2 cellular contexts compared by ENCODE assay signal in the genomic region with DNA sequence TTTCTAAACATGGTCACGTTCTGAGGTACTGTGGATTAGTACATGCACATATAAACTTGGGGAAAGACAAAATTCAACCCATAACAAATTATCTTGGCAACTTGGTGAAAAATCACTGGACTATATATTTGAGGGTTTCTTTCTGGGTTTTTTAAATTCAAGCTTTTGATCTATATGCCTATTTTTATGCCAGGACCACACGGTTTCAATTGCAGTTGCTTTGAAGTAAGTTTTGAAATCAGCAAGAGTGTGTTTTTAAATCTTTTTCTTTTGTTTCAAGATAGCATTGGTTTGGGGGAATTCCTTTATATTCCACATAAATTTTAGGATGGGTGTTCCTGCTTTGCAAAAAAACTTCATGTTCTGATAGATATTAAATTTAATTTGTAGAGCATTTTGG.
TF ChIP-seq lines count a peak whose summit lies in the region.

No MANE protein-coding gene starts in this region.

TF ChIP-seq in GM12878, 131 proteins besides CTCF, POLR2A, EP300 and RAD21 (continued from another document):
- no peak for TF ChIP-seq NR2C1 (IDR thresholded peaks at IDR 0.05)
- peak; percentile 76; the same call in 1 of the 2 replicates for TF ChIP-seq MEF2A (IDR thresholded peaks at IDR 0.05; ENCODE audit: insufficient read depth, low read depth, low read length)
- no peak for TF ChIP-seq MYB (IDR thresholded peaks at IDR 0.05; ENCODE audit: borderline replicate concordance, low read depth, low read length)
- TF ChIP-seq SMC3 (IDR thresholded peaks at IDR 0.05; ENCODE audit: borderline replicate concordance, low read length), result no peak

TF ChIP-seq in SK-N-SH, 30 proteins besides CTCF, POLR2A, EP300 and RAD21 (continued from another document):
- TF ChIP-seq TCF12 (IDR thresholded peaks at IDR 0.05) (no peak), GATA2 (CRISPR knock-in tag; IDR thresholded peaks at IDR 0.05) (no peak), ELF1 (IDR thresholded peaks at IDR 0.05) (no peak), POLR2AphosphoS5 (IDR thresholded peaks at IDR 0.05; ENCODE audit: low read depth, low read length) (no peak), FOXJ3 (CRISPR knock-in tag; IDR thresholded peaks at IDR 0.05) (no peak), FOXM1 (IDR thresholded peaks at IDR 0.05; ENCODE audit: low read depth) (no peak), RFX5 (IDR thresholded peaks at IDR 0.05; ENCODE audit: low read length) (no peak), SMC3 (IDR thresholded peaks at IDR 0.05; ENCODE audit: low read depth, low read length) (no peak), TAF1 (IDR thresholded peaks at IDR 0.05; ENCODE audit: borderline replicate concordance, low read depth, low read length) (no peak)
- TF ChIP-seq, protein P1, sequence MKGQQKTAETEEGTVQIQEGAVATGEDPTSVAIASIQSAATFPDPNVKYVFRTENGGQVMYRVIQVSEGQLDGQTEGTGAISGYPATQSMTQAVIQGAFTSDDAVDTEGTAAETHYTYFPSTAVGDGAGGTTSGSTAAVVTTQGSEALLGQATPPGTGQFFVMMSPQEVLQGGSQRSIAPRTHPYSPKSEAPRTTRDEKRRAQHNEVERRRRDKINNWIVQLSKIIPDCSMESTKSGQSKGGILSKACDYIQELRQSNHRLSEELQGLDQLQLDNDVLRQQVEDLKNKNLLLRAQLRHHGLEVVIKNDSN (IDR thresholded peaks at IDR 0.05; ENCODE audit: borderline replicate concordance, low read depth), result no peak
- TF ChIP-seq, protein P2, sequence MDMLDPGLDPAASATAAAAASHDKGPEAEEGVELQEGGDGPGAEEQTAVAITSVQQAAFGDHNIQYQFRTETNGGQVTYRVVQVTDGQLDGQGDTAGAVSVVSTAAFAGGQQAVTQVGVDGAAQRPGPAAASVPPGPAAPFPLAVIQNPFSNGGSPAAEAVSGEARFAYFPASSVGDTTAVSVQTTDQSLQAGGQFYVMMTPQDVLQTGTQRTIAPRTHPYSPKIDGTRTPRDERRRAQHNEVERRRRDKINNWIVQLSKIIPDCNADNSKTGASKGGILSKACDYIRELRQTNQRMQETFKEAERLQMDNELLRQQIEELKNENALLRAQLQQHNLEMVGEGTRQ (IDR thresholded peaks at IDR 0.05; ENCODE audit: borderline replicate concordance, low read depth, low read length), result no peak
